ENCODE assay signal across 1 cellular context in the genomic region with DNA sequence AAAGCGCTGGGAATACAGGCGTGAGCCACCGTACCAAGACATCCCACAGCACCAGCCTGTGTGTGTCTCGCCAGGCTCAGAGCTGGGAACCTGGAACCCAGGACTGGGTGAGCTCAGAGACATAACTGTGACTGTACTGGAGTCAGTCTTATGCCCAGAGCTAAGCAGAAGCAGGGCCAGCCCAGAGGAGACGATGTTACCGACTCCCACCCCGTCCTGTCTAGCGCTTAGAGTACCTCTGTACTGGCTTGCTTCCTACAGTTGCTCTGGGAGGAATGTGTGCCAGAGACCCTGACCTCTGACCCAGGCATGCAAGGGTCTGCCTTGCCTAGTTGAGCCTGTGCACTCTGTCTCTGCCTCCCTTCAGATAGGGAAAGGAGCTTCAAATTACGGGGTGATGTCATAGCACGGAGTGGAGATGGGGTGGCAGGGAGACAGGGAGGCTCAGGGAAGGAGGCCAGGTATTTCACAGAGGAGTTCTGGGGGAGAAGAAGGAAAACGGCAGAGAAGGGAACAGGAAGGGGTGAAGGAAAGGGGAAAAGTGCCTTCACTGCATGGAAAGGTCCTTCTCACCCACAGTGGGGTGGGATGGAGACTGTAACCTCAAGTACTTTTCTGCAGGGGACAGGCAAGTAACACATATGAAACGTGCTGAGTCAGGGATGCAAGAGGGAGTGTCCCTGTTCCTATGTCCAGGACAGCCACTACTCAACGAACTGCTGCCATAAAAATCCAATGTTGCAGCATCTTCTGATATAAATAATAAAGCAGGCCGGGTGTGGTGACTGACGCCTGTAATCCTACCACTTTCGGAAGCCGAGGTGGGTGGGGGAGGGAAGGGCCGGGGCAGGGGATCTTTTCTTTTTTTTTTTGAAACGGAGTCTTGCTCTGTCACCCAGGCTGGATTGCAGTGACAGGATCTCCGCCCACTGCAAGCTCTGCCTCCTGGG.
TF ChIP-seq lines count a peak whose summit lies in the region.

No MANE protein-coding gene starts in this region.

TF ChIP-seq in HepG2, 621 proteins besides CTCF, POLR2A, EP300 and RAD21 (continued from another document):
- TF ChIP-seq, protein P1, sequence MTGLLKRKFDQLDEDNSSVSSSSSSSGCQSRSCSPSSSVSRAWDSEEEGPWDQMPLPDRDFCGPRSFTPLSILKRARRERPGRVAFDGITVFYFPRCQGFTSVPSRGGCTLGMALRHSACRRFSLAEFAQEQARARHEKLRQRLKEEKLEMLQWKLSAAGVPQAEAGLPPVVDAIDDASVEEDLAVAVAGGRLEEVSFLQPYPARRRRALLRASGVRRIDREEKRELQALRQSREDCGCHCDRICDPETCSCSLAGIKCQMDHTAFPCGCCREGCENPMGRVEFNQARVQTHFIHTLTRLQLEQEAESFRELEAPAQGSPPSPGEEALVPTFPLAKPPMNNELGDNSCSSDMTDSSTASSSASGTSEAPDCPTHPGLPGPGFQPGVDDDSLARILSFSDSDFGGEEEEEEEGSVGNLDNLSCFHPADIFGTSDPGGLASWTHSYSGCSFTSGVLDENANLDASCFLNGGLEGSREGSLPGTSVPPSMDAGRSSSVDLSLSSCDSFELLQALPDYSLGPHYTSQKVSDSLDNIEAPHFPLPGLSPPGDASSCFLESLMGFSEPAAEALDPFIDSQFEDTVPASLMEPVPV (CRISPR knock-in tag; IDR thresholded peaks at IDR 0.05) = no peak
- TF ChIP-seq GABPB1 (CRISPR knock-in tag; IDR thresholded peaks at IDR 0.05) (peak; percentile 34), ZNF232 (CRISPR knock-in tag; IDR thresholded peaks at IDR 0.05; ENCODE audit: borderline replicate concordance) (peak; percentile 58; the same call in 1 of the 2 replicates), TBX3 (IDR thresholded peaks at IDR 0.05; ENCODE audit: borderline replicate concordance) (no peak), ZBTB1 (CRISPR knock-in tag; IDR thresholded peaks at IDR 0.05; ENCODE audit: borderline replicate concordance) (no peak), TOE1 (CRISPR knock-in tag; IDR thresholded peaks at IDR 0.05) (0 out of 2 replicates have a peak, but pooled peaks have one; percentile 37), MATR3 (CRISPR knock-in tag; IDR thresholded peaks at IDR 0.05) (no peak), EED (CRISPR knock-in tag; IDR thresholded peaks at IDR 0.05) (no peak), FIP1L1 (IDR thresholded peaks at IDR 0.05; ENCODE audit: borderline replicate concordance, insufficient read depth, low read depth, low read length) (no peak), SRSF4 (IDR thresholded peaks at IDR 0.05; ENCODE audit: low read depth, low read length, poor library complexity, severe bottlenecking) (no peak), RAD51 (IDR thresholded peaks at IDR 0.05; ENCODE audit: borderline replicate concordance) (no peak), BHLHE40 (IDR thresholded peaks at IDR 0.05; ENCODE audit: low read length) (peak; percentile 56), ZNF20 (CRISPR knock-in tag; IDR thresholded peaks at IDR 0.05) (no peak), THAP7 (CRISPR knock-in tag; IDR thresholded peaks at IDR 0.05) (no peak), FOXK1 (CRISPR knock-in tag; IDR thresholded peaks at IDR 0.05; ENCODE audit: borderline replicate concordance, low read depth) (no peak), JUND (CRISPR knock-in tag; IDR thresholded peaks at IDR 0.05) (0 out of 2 replicates have a peak, but pooled peaks have one; percentile 56), ZBTB38 (CRISPR knock-in tag; IDR thresholded peaks at IDR 0.05) (no peak), ZNF101 (CRISPR knock-in tag; IDR thresholded peaks at IDR 0.05; ENCODE audit: borderline replicate concordance, low read depth) (no peak), ESRRA (CRISPR knock-in tag; IDR thresholded peaks at IDR 0.05; ENCODE audit: low read depth) (no peak; the same call in 1 of the 2 replicates), RNF219 (CRISPR knock-in tag; IDR thresholded peaks at IDR 0.05) (no peak)
- TF ChIP-seq, protein P2, sequence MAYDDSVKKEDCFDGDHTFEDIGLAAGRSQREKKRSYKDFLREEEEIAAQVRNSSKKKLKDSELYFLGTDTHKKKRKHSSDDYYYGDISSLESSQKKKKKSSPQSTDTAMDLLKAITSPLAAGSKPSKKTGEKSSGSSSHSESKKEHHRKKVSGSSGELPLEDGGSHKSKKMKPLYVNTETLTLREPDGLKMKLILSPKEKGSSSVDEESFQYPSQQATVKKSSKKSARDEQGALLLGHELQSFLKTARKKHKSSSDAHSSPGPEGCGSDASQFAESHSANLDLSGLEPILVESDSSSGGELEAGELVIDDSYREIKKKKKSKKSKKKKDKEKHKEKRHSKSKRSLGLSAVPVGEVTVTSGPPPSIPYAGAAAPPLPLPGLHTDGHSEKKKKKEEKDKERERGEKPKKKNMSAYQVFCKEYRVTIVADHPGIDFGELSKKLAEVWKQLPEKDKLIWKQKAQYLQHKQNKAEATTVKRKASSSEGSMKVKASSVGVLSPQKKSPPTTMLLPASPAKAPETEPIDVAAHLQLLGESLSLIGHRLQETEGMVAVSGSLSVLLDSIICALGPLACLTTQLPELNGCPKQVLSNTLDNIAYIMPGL (CRISPR knock-in tag; IDR thresholded peaks at IDR 0.05; ENCODE audit: borderline replicate concordance in 1 of 2, low read depth in 1 of 2) = no peak; a peak in 1 of 4 replicates
- TF ChIP-seq, protein P3, sequence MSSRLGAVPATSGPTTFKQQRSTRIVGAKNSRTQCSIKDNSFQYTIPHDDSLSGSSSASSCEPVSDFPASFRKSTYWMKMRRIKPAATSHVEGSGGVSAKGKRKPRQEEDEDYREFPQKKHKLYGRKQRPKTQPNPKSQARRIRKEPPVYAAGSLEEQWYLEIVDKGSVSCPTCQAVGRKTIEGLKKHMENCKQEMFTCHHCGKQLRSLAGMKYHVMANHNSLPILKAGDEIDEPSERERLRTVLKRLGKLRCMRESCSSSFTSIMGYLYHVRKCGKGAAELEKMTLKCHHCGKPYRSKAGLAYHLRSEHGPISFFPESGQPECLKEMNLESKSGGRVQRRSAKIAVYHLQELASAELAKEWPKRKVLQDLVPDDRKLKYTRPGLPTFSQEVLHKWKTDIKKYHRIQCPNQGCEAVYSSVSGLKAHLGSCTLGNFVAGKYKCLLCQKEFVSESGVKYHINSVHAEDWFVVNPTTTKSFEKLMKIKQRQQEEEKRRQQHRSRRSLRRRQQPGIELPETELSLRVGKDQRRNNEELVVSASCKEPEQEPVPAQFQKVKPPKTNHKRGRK (CRISPR knock-in tag; IDR thresholded peaks at IDR 0.05) = no peak
- TF ChIP-seq, protein P4, sequence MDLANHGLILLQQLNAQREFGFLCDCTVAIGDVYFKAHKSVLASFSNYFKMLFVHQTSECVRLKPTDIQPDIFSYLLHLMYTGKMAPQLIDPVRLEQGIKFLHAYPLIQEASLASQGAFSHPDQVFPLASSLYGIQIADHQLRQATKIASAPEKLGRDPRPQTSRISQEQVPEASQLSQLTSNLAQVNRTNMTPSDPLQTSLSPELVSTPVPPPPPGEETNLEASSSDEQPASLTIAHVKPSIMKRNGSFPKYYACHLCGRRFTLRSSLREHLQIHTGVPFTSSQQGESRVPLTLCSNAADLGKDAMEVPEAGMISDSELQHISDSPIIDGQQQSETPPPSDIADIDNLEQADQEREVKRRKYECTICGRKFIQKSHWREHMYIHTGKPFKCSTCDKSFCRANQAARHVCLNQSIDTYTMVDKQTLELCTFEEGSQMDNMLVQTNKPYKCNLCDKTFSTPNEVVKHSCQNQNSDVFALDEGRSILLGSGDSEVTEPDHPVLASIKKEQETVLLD (CRISPR knock-in tag; IDR thresholded peaks at IDR 0.05; ENCODE audit: low read depth) = no peak
- TF ChIP-seq, protein P5, sequence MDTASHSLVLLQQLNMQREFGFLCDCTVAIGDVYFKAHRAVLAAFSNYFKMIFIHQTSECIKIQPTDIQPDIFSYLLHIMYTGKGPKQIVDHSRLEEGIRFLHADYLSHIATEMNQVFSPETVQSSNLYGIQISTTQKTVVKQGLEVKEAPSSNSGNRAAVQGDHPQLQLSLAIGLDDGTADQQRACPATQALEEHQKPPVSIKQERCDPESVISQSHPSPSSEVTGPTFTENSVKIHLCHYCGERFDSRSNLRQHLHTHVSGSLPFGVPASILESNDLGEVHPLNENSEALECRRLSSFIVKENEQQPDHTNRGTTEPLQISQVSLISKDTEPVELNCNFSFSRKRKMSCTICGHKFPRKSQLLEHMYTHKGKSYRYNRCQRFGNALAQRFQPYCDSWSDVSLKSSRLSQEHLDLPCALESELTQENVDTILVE (CRISPR knock-in tag; IDR thresholded peaks at IDR 0.05) = no peak
